In the genomic region with DNA sequence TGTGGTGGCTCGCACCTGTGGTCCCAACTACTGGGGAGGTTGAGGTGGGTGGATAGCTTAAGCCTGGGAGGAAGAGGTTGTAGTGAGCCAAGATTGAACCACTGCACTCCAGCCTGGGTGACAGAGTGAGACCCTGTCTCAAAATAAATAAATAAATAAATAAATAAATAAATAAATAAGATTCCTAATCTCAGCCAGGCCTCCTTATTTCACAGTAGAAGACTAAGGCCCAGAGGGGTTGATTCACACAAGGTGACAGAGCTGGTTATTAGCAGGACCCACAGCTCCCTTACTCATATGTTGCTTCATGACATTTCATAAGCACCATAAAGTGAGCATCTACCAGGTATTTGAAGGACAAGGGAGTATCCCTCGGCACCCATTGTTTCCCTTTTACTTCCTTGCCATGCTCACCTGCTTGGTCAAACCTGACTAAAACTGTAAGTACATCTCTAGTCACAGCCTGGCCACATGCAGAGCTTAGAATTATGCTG, we compare ENCODE assay signal across 17 cellular contexts. TPM values are rescaled to one million over a fixed set of nuclear protein-coding genes. Genes with fewer than 3 reads are reported as not detected.
DNase-seq lines count a peak whose midpoint lies in the region; ATAC-seq, FAIRE-seq and TF ChIP-seq lines count a peak whose summit lies in the region.
"Had no signal": no experiment of that assay in that cellular context is flagged by ENCODE, and none has a peak within 500 bp of the region (broad histone marks: within the 10 kb centered on the region; RNA-seq: fewer than 3 reads in every experiment).

No MANE protein-coding gene starts in this region.

- peak overlapping the region; percentile 24 for H3K4ac ChIP-seq in mesendoderm (ENCODE audit: low read depth, low read length)

- H3K9ac ChIP-seq in SK-N-SH (no peak overlapping the region), mesendoderm (ENCODE audit: low read length) (no peak overlapping the region), kidney (ENCODE audit: low read length in 2 of 2) (no peak overlapping the region)

- H2BK5ac ChIP-seq in mesendoderm (ENCODE audit: low read length): no peak overlapping the region

- H3K36me3 ChIP-seq in SK-N-SH (replicated peaks in 1 of 2; ENCODE audit: control insufficient read depth in 1 of 2, insufficient read depth in 2 of 2, low read length in 1 of 2) (no peaks in the 10 kb centered on the region), mesendoderm (ENCODE audit: control insufficient read depth, insufficient read depth, low read length) (no peaks in the 10 kb centered on the region), kidney (ENCODE audit: control insufficient read depth in 1 of 2, insufficient read depth in 2 of 2, low read length in 2 of 2) (no peaks in the 10 kb centered on the region), ascending aorta (no peaks in the 10 kb centered on the region)
- H3K36me3 ChIP-seq: BE2C had no signal

- H3K23ac ChIP-seq in mesendoderm (ENCODE audit: low read length): no peak overlapping the region

- 94% methylated on average over 2 of the region's 2 CpGs for WGBS in SK-N-SH (ENCODE audit: low lambda C conversion rate)
- no CpG with 5 or more reads among the region's 2 CpGs for WGBS in mesendoderm (ENCODE audit: extremely low coverage, insufficient coverage, low lambda C conversion rate)

- no peaks in the 10 kb centered on the region for H3K9me2 ChIP-seq in SK-N-SH

- intact Hi-C loops in kidney (cut with DNase I) (loop anchor here (5.0 kb wide), 1 partner anchor 183 kb away; no protein-coding TSS in a partner anchor), ascending aorta (cut with DNase I) (no loop called here)

- no peaks in the 10 kb centered on the region for H4K20me1 ChIP-seq in SK-N-SH (ENCODE audit: insufficient read depth)

- H2AFZ ChIP-seq in SK-N-SH (ENCODE audit: low read depth): no peak overlapping the region

- no peak for TF ChIP-seq RAD21 in SK-N-SH (IDR thresholded peaks at IDR 0.05; ENCODE audit: low read length)

- H3K18ac ChIP-seq in mesendoderm (ENCODE audit: low read length): no peak overlapping the region

- H3K4me1 ChIP-seq in SK-N-SH (ENCODE audit: control insufficient read depth in 1 of 2, insufficient read depth in 2 of 2, low read depth in 1 of 2, low read length in 1 of 2): peaks cover 8 to 11% of the 10 kb centered on the region in 2 experiments; a peak in 3 of 4 replicates
- no peaks in the 10 kb centered on the region for H3K4me1 ChIP-seq in mesendoderm (ENCODE audit: control insufficient read depth, low read depth, low read length)
- H3K4me1 ChIP-seq in kidney (ENCODE audit: control insufficient read depth in 1 of 2, insufficient read depth in 1 of 2, low read depth in 1 of 2, low read length in 2 of 2): peaks cover 4 to 5% of the 10 kb centered on the region in 2 donors
- peaks cover 0 to 11% of the 10 kb centered on the region in 2 donors for H3K4me1 ChIP-seq in ascending aorta
- H3K4me1 ChIP-seq: BE2C had no signal

- TF ChIP-seq CTCF in SK-N-SH (IDR thresholded peaks at IDR 0.05): no peak
- no peak for TF ChIP-seq CTCF in epithelial cell of esophagus (IDR thresholded peaks at IDR 0.05; ENCODE audit: insufficient read depth, low read depth, low read length, missing control alignments)
- TF ChIP-seq CTCF in kidney (IDR thresholded peaks at IDR 0.05; ENCODE audit: borderline replicate concordance, extremely low read depth, insufficient read depth): no peak
- no peak for TF ChIP-seq CTCF in ascending aorta (IDR thresholded peaks at IDR 0.05)

- DNase-seq in SK-N-SH (no peak), epithelial cell of esophagus (ENCODE audit: low read depth) (peak; percentile 91), mesendoderm (no peak), kidney (no peak), ascending aorta (ENCODE audit: low spot score in 2 of 2) (no peak), retina (no peak), HTR-8/SVneo (ENCODE audit: insufficient read length, low spot score) (no peak)
- DNase-seq: BE2C; CD4-positive, alpha-beta T cell; DMS53; H9; MV-4-11; NCI-H1417; NCI-H187 treated with DMSO at 0.1 percent for 48 hours; OCI-M1 had no signal

- POLR2A ChIA-PET in SK-N-SH (lab: Yijun Ruan, JAX): interaction anchor here (1.8 kb wide), 1 partner anchor 113 kb away, joined by 8 read pairs; a partner anchor contains a TSS

- H3K9me3 ChIP-seq in SK-N-SH: no peaks in the 10 kb centered on the region
- no peaks in the 10 kb centered on the region for H3K9me3 ChIP-seq in kidney (ENCODE audit: control insufficient read depth in 1 of 2, low read length in 2 of 2)
- no peaks in the 10 kb centered on the region for H3K9me3 ChIP-seq in ascending aorta
- H3K9me3 ChIP-seq: BE2C had no signal

- no peak for FAIRE-seq in kidney (lab: Jason Lieb, UNC)
- no peak for FAIRE-seq in HTR-8/SVneo (lab: Jason Lieb, UNC)

- no peak overlapping the region for H2BK120ac ChIP-seq in mesendoderm (ENCODE audit: low read depth, low read length)

- no peak overlapping the region for H4K5ac ChIP-seq in mesendoderm (ENCODE audit: low read length)

- no peak overlapping the region for H3K56ac ChIP-seq in mesendoderm (ENCODE audit: low read length)

- no peak overlapping the region for H3K4me2 ChIP-seq in SK-N-SH
- H3K4me2 ChIP-seq in mesendoderm (ENCODE audit: low read length): no peak overlapping the region

- CTCF ChIA-PET in SK-N-SH (lab: Yijun Ruan, JAX): interaction anchor here (0.6 to 3.9 kb wide), 14 partner anchors 16 to 234 kb away, joined by 3 to 173 read pairs (median 18); a partner anchor contains a TSS

- no peak for TF ChIP-seq EP300 in SK-N-SH (IDR thresholded peaks at IDR 0.05; ENCODE audit: borderline replicate concordance in 1 of 2, low read depth in 1 of 2, low read length in 1 of 2)

- H3K27ac ChIP-seq in SK-N-SH (ENCODE audit: low read depth in 2 of 2, low read length in 1 of 2): peak overlapping the region; percentile 2 to 9; a peak in 2 of 4 replicates
- H3K27ac ChIP-seq in mesendoderm (ENCODE audit: low read depth, low read length): no peak overlapping the region
- no peak overlapping the region for H3K27ac ChIP-seq in kidney (ENCODE audit: low read depth in 2 of 2, low read length in 2 of 2)
- no peak overlapping the region for H3K27ac ChIP-seq in ascending aorta
- H3K27ac ChIP-seq: 22Rv1 had no signal

- H2AK5ac ChIP-seq in mesendoderm (ENCODE audit: low read length): no peak overlapping the region

- H2BK15ac ChIP-seq in mesendoderm (replicated peaks; ENCODE audit: low read depth): no peak overlapping the region

- ATAC-seq in SK-N-SH treated with all-trans-retinoic acid at 6 μM for 48 hours: no peak

- H3K4me3 ChIP-seq in SK-N-SH (ENCODE audit: low read depth in 2 of 2, low read length in 1 of 2) (no peak overlapping the region), epithelial cell of esophagus (ENCODE audit: low read length) (no peak overlapping the region), mesendoderm (ENCODE audit: low read length) (no peak overlapping the region), kidney (ENCODE audit: low read length in 2 of 2) (no peak overlapping the region), ascending aorta (no peak overlapping the region)

- H3F3A ChIP-seq in SK-N-SH (replicated peaks; ENCODE audit: insufficient read depth): peaks cover 11% of the 10 kb centered on the region

- no peak overlapping the region for H4K8ac ChIP-seq in mesendoderm (ENCODE audit: low read depth, low read length)

- no peaks in the 10 kb centered on the region for H3K79me1 ChIP-seq in mesendoderm (ENCODE audit: low read length)

- H3K27me3 ChIP-seq in SK-N-SH (ENCODE audit: insufficient read depth) (no peaks in the 10 kb centered on the region), mesendoderm (ENCODE audit: insufficient read depth, low read length, poor library complexity) (no peaks in the 10 kb centered on the region), ascending aorta (no peaks in the 10 kb centered on the region)
- H3K27me3 ChIP-seq: BE2C had no signal

- H3K79me2 ChIP-seq in SK-N-SH (ENCODE audit: insufficient read depth) (no peaks in the 10 kb centered on the region), mesendoderm (ENCODE audit: control insufficient read depth, insufficient read depth, low read length) (no peaks in the 10 kb centered on the region)

TF ChIP-seq in SK-N-SH, 30 proteins besides CTCF, POLR2A, EP300 and RAD21 (continues in another document):
- TF ChIP-seq FOSL2 (IDR thresholded peaks at IDR 0.05; ENCODE audit: borderline replicate concordance, low read depth) (no peak), GABPA (IDR thresholded peaks at IDR 0.05; ENCODE audit: low read depth) (no peak), POLR2AphosphoS5 (IDR thresholded peaks at IDR 0.05; ENCODE audit: low read depth, low read length) (no peak), NFIC (IDR thresholded peaks at IDR 0.05; ENCODE audit: borderline replicate concordance) (no peak), MEF2A (IDR thresholded peaks at IDR 0.05; ENCODE audit: borderline replicate concordance, low read depth) (no peak)
- TF ChIP-seq, protein P1, sequence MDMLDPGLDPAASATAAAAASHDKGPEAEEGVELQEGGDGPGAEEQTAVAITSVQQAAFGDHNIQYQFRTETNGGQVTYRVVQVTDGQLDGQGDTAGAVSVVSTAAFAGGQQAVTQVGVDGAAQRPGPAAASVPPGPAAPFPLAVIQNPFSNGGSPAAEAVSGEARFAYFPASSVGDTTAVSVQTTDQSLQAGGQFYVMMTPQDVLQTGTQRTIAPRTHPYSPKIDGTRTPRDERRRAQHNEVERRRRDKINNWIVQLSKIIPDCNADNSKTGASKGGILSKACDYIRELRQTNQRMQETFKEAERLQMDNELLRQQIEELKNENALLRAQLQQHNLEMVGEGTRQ (IDR thresholded peaks at IDR 0.05; ENCODE audit: borderline replicate concordance, low read depth, low read length): no peak

TF ChIP-seq in SK-N-SH treated with all-trans-retinoic acid at 6 μM for 48 hours, 23 proteins besides CTCF, POLR2A, EP300 and RAD21 (continues in another document):
- TF ChIP-seq, protein P2, sequence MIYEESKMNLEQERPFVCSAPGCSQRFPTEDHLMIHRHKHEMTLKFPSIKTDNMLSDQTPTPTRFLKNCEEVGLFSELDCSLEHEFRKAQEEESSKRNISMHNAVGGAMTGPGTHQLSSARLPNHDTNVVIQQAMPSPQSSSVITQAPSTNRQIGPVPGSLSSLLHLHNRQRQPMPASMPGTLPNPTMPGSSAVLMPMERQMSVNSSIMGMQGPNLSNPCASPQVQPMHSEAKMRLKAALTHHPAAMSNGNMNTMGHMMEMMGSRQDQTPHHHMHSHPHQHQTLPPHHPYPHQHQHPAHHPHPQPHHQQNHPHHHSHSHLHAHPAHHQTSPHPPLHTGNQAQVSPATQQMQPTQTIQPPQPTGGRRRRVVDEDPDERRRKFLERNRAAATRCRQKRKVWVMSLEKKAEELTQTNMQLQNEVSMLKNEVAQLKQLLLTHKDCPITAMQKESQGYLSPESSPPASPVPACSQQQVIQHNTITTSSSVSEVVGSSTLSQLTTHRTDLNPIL (CRISPR knock-in tag; IDR thresholded peaks at IDR 0.05; ENCODE audit: low read depth): no peak
- no peak for TF ChIP-seq ZNF8 (CRISPR knock-in tag; IDR thresholded peaks at IDR 0.05)
- TF ChIP-seq GLIS3 (CRISPR knock-in tag; IDR thresholded peaks at IDR 0.05): no peak
- no peak for TF ChIP-seq BACH2 (CRISPR knock-in tag; IDR thresholded peaks at IDR 0.05; ENCODE audit: borderline replicate concordance)

RNA-seq across cellular contexts. Expression of a gene that starts 32.7 kb away (rescaled TPM):
- polyA plus RNA-seq in SK-N-SH (2012; rRNA removed) (2.5 and 2.6 TPM in 2 replicates), kidney (ENCODE audit: insufficient read depth, low read depth, low replicate concordance) (11.3 TPM)
- 2.4 and 3.1 TPM in 2 replicates for polyA plus RNA-seq in SK-N-SH (2012; cell fraction: cytosol; rRNA removed)
- polyA plus RNA-seq in SK-N-SH (2012; cell fraction: nucleus; rRNA removed): 1.4 and 1.7 TPM in 2 replicates
- 2.7 TPM for polyA plus RNA-seq in mesendoderm (2013, experiment 1 of 2)
- 2.9 TPM for polyA plus RNA-seq in mesendoderm (2013, experiment 2 of 2)
- total RNA-seq in kidney (8.6 TPM), ascending aorta (not detected)

Comparison
In these comparisons a context has a peak if more than half of its experiments do, and no peak if none do; other contexts are left out.
1. H3K27ac ChIP-seq: peak in SK-N-SH (2 of 2); none in mesendoderm (single experiment), kidney (0 of 2) and ascending aorta (0 of 2).